Comparison of ENCODE assay signal across 9 cellular contexts in genomic region chr11:35485656-35486318, GRCh38. TPM values are rescaled to one million over a fixed set of nuclear protein-coding genes. Genes with fewer than 3 reads are reported as not detected.
DNase-seq lines count a peak whose midpoint lies in the region; ATAC-seq lines count a peak whose summit lies in the region.
"Had no signal": no experiment of that assay in that cellular context is flagged by ENCODE, and none has a peak within 500 bp of the region (broad histone marks: within the 10 kb centered on the region; RNA-seq: fewer than 3 reads in every experiment).

No MANE protein-coding gene starts in this region.

- ATAC-seq in GM19438 (IDR thresholded peaks at IDR 0.05; ENCODE audit: low read depth, unreplicated experiment) = peak; percentile 81
- peak; percentile 95 for ATAC-seq in HG03575 (IDR thresholded peaks at IDR 0.05; ENCODE audit: extremely low read depth, insufficient number of reproducible peaks, low FRiP score, unreplicated experiment)

- DNase-seq in CD8-positive, alpha-beta memory T cell = peak; percentile 29 to 68 (median 52)
- DNase-seq in NCI-H82 treated with DMSO at 0.1 percent for 48 hours (lab: John Stamatoyannopoulos, UW; ENCODE audit: unreplicated experiment) = peak; percentile 85
- peak; percentile 90 for DNase-seq in activated CD8-positive, alpha-beta memory T cell treated with anti-CD3 and anti-CD28 coated beads for 24 hours
- peak; percentile 79 for DNase-seq in midbrain (lab: John Stamatoyannopoulos, UW)
- peak; percentile 36 to 44 for DNase-seq in stimulated activated CD8-positive, alpha-beta memory T cell treated with anti-CD3 and anti-CD28 coated beads, Interleukin-4, amount 100 ng/mL, for 1 hour (ENCODE audit: low read depth in 2 of 2, low spot score in 1 of 2)

- H3K9me3 Mint-ChIP-seq in CD8-positive, alpha-beta memory T cell = peaks cover 0 to 26% (median 23%) of the 10 kb centered on the region in 5 donors

- H3K4me3 Mint-ChIP-seq in CD8-positive, alpha-beta memory T cell = no peak overlapping the region

- no peak overlapping the region for H3K27ac ChIP-seq in CD8-positive, alpha-beta memory T cell (ENCODE audit: low read depth, low read length)

- no peak overlapping the region for H3K27ac Mint-ChIP-seq in CD8-positive, alpha-beta memory T cell

- POLR2A ChIA-PET in CD8-positive, alpha-beta memory T cell (lab: Charles Lee) = no interaction called here

- peaks cover 37 to 55% of the 10 kb centered on the region in 2 donors for H3K27me3 Mint-ChIP-seq in CD8-positive, alpha-beta memory T cell

- H3K27me3 ChIP-seq in CD8-positive, alpha-beta memory T cell (ENCODE audit: insufficient read depth, low read length, poor library complexity, severe bottlenecking) = no peaks in the 10 kb centered on the region
- H3K27me3 ChIP-seq in endocrine pancreas (ENCODE audit: control insufficient read depth, insufficient read depth, low read length) = no peaks in the 10 kb centered on the region

- H3K4me1 Mint-ChIP-seq in CD8-positive, alpha-beta memory T cell = no peaks in the 10 kb centered on the region

- no peak overlapping the region for H3K9ac ChIP-seq in endocrine pancreas (ENCODE audit: control insufficient read depth, insufficient read depth, low read length)

- peaks cover 5% of the 10 kb centered on the region for H3K9me3 ChIP-seq in CD8-positive, alpha-beta memory T cell (ENCODE audit: low read length)
- H3K9me3 ChIP-seq in endocrine pancreas (ENCODE audit: control insufficient read depth, low read length) = no peaks in the 10 kb centered on the region

- peaks cover 0 to 14% (median 0%) of the 10 kb centered on the region in 3 donors for H3K36me3 Mint-ChIP-seq in CD8-positive, alpha-beta memory T cell

- no peaks in the 10 kb centered on the region for H3K4me1 ChIP-seq in CD8-positive, alpha-beta memory T cell (ENCODE audit: insufficient read depth, low read length)
- peaks cover 4% of the 10 kb centered on the region for H3K4me1 ChIP-seq in endocrine pancreas (ENCODE audit: control insufficient read depth, insufficient read depth, low read length)

- no peaks in the 10 kb centered on the region for H3K36me3 ChIP-seq in CD8-positive, alpha-beta memory T cell (ENCODE audit: insufficient read depth, low read length)
- no peaks in the 10 kb centered on the region for H3K36me3 ChIP-seq in endocrine pancreas (ENCODE audit: control insufficient read depth, insufficient read depth, low read length)

- CTCF ChIA-PET in CD8-positive, alpha-beta memory T cell (lab: Charles Lee) = interaction anchor here (0.8 to 1.6 kb wide), 2 partner anchors 8 to 559 kb away, joined by 3 to 5 read pairs; no protein-coding TSS in a partner anchor

- H3K4me3 ChIP-seq in CD8-positive, alpha-beta memory T cell (ENCODE audit: low read length) = no peak overlapping the region
- peak overlapping the region; percentile 2 for H3K4me3 ChIP-seq in endocrine pancreas (ENCODE audit: control insufficient read depth, insufficient read depth, low read length)

RNA-seq across cellular contexts. Expression of gene PAMR1, which starts 39.6 kb away (rescaled TPM):
- total RNA-seq in CD8-positive, alpha-beta memory T cell = not detected
- not detected for polyA plus RNA-seq in CD8-positive, alpha-beta memory T cell
- total RNA-seq: T-helper 2 cell treated with Interferon-gamma antibody and Interleukin-4, amounts not matched to agents 100 ng/mL and 5 ng/mL, for 36 hours had no signal

Comparison
In these comparisons a context has a peak if more than half of its experiments do, and no peak if none do; other contexts are left out.
1. DNase-seq: peak in every context shown above with its lines; median percentile 90 in activated CD8-positive, alpha-beta memory T cell treated with anti-CD3 and anti-CD28 coated beads for 24 hours; 85 in NCI-H82 treated with DMSO at 0.1 percent for 48 hours; 79 in midbrain; 52 in CD8-positive, alpha-beta memory T cell; 40 in stimulated activated CD8-positive, alpha-beta memory T cell treated with anti-CD3 and anti-CD28 coated beads, Interleukin-4, amount 100 ng/mL, for 1 hour.